ENCODE assay signal across 1 cellular context in the genomic region with DNA sequence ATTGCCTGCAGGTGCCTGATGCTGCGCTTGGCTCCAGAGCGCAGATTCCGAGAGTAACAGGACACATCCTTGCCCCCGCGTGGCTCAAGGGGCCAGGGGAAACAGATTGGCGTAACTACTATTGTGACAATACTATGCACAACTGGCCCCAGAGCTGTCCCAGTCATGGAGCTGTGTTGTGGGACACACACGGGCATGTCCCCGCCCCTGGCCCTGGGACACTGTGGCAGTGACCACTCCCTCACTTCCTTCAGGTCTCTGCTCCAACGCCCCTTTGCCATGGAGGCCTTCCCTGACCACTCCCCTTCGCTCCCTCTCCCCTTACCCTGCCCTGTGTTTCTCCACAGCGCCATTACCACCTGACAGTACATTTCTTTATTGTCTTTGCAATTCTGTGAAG.
TF ChIP-seq lines count a peak whose summit lies in the region.

No MANE protein-coding gene starts in this region.

TF ChIP-seq in GM23338, 12 proteins besides CTCF, POLR2A, EP300 and RAD21 (continued from another document):
- TF ChIP-seq, protein P1, sequence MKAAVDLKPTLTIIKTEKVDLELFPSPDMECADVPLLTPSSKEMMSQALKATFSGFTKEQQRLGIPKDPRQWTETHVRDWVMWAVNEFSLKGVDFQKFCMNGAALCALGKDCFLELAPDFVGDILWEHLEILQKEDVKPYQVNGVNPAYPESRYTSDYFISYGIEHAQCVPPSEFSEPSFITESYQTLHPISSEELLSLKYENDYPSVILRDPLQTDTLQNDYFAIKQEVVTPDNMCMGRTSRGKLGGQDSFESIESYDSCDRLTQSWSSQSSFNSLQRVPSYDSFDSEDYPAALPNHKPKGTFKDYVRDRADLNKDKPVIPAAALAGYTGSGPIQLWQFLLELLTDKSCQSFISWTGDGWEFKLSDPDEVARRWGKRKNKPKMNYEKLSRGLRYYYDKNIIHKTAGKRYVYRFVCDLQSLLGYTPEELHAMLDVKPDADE (IDR thresholded peaks at IDR 0.05), result no peak
- TF ChIP-seq ZNF114 (CRISPR knock-in tag; IDR thresholded peaks at IDR 0.05), result no peak
- no peak for TF ChIP-seq EZH2 (IDR thresholded peaks at IDR 0.05; ENCODE audit: low read depth, unreplicated experiment)
- no peak for TF ChIP-seq POLR2AphosphoS5 (IDR thresholded peaks at IDR 0.05; ENCODE audit: low read depth)
- TF ChIP-seq REST (IDR thresholded peaks at IDR 0.05; ENCODE audit: unreplicated experiment), result no peak
TF ChIP-seq in GM23338: peak in this region for 0.
